In the genomic region with DNA sequence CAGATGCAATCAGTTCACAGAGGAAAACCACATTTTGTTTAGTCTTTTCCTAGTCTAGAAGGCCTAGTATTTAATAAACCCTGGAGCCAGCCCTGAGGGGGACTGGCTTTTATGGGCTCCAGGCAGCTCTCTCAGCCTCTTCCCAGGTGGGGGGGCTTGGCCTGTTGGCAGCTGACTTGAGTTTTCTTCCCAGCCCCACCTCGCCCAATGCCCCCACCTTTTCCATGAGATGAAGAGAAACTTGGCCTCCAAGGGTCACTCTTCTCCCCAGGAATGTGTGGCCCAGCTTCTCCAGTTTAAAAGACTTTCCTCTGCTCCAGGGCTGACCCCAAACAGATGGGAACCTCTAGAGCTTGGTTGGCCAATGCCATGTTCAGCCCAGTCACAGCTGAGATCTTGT, we compare ENCODE assay signal across 20 cellular contexts.
A peak's percentile ranks its signal among the peaks of the same experiment; 100 is the strongest.
DNase-seq lines count a peak whose midpoint lies in the region; ATAC-seq, FAIRE-seq and TF ChIP-seq lines count a peak whose summit lies in the region.
"Had no signal": no experiment of that assay in that cellular context is flagged by ENCODE, and none has a peak within 500 bp of the region (broad histone marks: within the 10 kb centered on the region; RNA-seq: fewer than 3 reads in every experiment).

No MANE protein-coding gene starts in this region.

- no TSS peak for BruUV-seq in Calu3 (replicated peaks; lab: Mats Ljungman, UMichigan)

- ATAC-seq in WTC11 (no peak), omental fat pad (ENCODE audit: low FRiP score) (no peak), T-helper 17 cell (no peak)
- ATAC-seq: A549, K562 had no signal

- H3K27me3 Mint-ChIP-seq in WTC11 (ENCODE audit: low read depth), result peaks cover 55% of the 10 kb centered on the region
- peaks cover 17% of the 10 kb centered on the region for H3K27me3 Mint-ChIP-seq in Calu3 (ENCODE audit: unreplicated experiment)
- H3K27me3 Mint-ChIP-seq in T-helper 17 cell, result peaks cover 61% of the 10 kb centered on the region

- H3K36me3 Mint-ChIP-seq in WTC11 (no peaks in the 10 kb centered on the region), Calu3 (ENCODE audit: insufficient read depth, unreplicated experiment) (no peaks in the 10 kb centered on the region), T-helper 17 cell (ENCODE audit: low read depth) (no peaks in the 10 kb centered on the region)
- H3K36me3 Mint-ChIP-seq: CD4-positive, alpha-beta memory T cell had no signal

- intact Hi-C loops in Calu3 (cut with micrococcal nuclease; ENCODE audit: unreplicated experiment), result no loop called here

- CTCF ChIA-PET in WTC11 (lab: Charles Lee), result interaction anchor here (0.8 to 4.7 kb wide), 4 partner anchors 9 to 48 kb away, joined by 4 to 41 read pairs (median 5); no protein-coding TSS in a partner anchor
- CTCF ChIA-PET in Calu3 (lab: Charles Lee), result no interaction called here

- H3K27ac Mint-ChIP-seq in WTC11 (no peak overlapping the region), Calu3 (ENCODE audit: unreplicated experiment) (no peak overlapping the region), T-helper 17 cell (no peak overlapping the region)
- H3K27ac Mint-ChIP-seq: HFFc6 had no signal

- no peak for FAIRE-seq in HTR-8/SVneo (lab: Jason Lieb, UNC)
- FAIRE-seq: A549, G401.6, GM12891, GM19239, H54, K562 had no signal

- peak; percentile 27 for DNase-seq in M059J (ENCODE audit: low read depth)
- DNase-seq in WTC11 (ENCODE audit: low spot score), result no peak
- peak; percentile 4 for DNase-seq in omental fat pad (ENCODE audit: low spot score)
- DNase-seq in HTR-8/SVneo (ENCODE audit: insufficient read length, low spot score), result no peak
- no peak for DNase-seq in Calu3
- DNase-seq in T-helper 17 cell, result no peak
- DNase-seq in stimulated activated CD4-positive, alpha-beta T cell treated with anti-CD3 and anti-CD28 coated beads, Interleukin-2, amount 100 ng/mL, for 48 hours, result no peak
- DNase-seq: AML-193; CD4-positive, alpha-beta memory T cell; DMS 273 treated with DMSO at 0.1 percent for 48 hours; DMS53; GM23248; HFFc6; IMR-90 had no signal

- peaks cover 55% of the 10 kb centered on the region for H3K4me1 Mint-ChIP-seq in WTC11
- no peaks in the 10 kb centered on the region for H3K4me1 Mint-ChIP-seq in Calu3 (ENCODE audit: low read depth, unreplicated experiment)
- peaks cover 6% of the 10 kb centered on the region for H3K4me1 Mint-ChIP-seq in T-helper 17 cell

- H3K9me3 Mint-ChIP-seq in WTC11 (peaks cover 7% of the 10 kb centered on the region), Calu3 (ENCODE audit: low read depth, unreplicated experiment) (no peaks in the 10 kb centered on the region)

- no peaks in the 10 kb centered on the region for H3K9me3 ChIP-seq in T-helper 17 cell (ENCODE audit: control insufficient read depth, low read length, poor library complexity, severe bottlenecking)
- H3K9me3 ChIP-seq: A549 had no signal

- POLR2A ChIA-PET in WTC11 (lab: Charles Lee), result no interaction called here

- H3K4me3 Mint-ChIP-seq in WTC11 (0 out of 2 replicates have a peak overlapping the region, but pooled peaks have one; percentile 77), Calu3 (ENCODE audit: low read depth, unreplicated experiment) (no peak overlapping the region), T-helper 17 cell (no peak overlapping the region)
- H3K4me3 Mint-ChIP-seq: CD4-positive, alpha-beta memory T cell; HFFc6 had no signal

- TF ChIP-seq CTCF in WTC11 (IDR thresholded peaks at IDR 0.05) (no peak), omental fat pad (IDR thresholded peaks at IDR 0.05) (no peak), Calu3 (IDR thresholded peaks at IDR 0.05; ENCODE audit: unreplicated experiment) (no peak)

TF ChIP-seq in WTC11, 78 proteins besides CTCF, POLR2A, EP300 and RAD21:
- TF ChIP-seq, protein P1, sequence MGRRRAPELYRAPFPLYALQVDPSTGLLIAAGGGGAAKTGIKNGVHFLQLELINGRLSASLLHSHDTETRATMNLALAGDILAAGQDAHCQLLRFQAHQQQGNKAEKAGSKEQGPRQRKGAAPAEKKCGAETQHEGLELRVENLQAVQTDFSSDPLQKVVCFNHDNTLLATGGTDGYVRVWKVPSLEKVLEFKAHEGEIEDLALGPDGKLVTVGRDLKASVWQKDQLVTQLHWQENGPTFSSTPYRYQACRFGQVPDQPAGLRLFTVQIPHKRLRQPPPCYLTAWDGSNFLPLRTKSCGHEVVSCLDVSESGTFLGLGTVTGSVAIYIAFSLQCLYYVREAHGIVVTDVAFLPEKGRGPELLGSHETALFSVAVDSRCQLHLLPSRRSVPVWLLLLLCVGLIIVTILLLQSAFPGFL (CRISPR knock-in tag; IDR thresholded peaks at IDR 0.05; ENCODE audit: borderline replicate concordance), result no peak
- TF ChIP-seq, protein P2, sequence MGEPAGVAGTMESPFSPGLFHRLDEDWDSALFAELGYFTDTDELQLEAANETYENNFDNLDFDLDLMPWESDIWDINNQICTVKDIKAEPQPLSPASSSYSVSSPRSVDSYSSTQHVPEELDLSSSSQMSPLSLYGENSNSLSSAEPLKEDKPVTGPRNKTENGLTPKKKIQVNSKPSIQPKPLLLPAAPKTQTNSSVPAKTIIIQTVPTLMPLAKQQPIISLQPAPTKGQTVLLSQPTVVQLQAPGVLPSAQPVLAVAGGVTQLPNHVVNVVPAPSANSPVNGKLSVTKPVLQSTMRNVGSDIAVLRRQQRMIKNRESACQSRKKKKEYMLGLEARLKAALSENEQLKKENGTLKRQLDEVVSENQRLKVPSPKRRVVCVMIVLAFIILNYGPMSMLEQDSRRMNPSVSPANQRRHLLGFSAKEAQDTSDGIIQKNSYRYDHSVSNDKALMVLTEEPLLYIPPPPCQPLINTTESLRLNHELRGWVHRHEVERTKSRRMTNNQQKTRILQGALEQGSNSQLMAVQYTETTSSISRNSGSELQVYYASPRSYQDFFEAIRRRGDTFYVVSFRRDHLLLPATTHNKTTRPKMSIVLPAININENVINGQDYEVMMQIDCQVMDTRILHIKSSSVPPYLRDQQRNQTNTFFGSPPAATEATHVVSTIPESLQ (CRISPR knock-in tag; IDR thresholded peaks at IDR 0.05), result no peak
- TF ChIP-seq, protein P3, sequence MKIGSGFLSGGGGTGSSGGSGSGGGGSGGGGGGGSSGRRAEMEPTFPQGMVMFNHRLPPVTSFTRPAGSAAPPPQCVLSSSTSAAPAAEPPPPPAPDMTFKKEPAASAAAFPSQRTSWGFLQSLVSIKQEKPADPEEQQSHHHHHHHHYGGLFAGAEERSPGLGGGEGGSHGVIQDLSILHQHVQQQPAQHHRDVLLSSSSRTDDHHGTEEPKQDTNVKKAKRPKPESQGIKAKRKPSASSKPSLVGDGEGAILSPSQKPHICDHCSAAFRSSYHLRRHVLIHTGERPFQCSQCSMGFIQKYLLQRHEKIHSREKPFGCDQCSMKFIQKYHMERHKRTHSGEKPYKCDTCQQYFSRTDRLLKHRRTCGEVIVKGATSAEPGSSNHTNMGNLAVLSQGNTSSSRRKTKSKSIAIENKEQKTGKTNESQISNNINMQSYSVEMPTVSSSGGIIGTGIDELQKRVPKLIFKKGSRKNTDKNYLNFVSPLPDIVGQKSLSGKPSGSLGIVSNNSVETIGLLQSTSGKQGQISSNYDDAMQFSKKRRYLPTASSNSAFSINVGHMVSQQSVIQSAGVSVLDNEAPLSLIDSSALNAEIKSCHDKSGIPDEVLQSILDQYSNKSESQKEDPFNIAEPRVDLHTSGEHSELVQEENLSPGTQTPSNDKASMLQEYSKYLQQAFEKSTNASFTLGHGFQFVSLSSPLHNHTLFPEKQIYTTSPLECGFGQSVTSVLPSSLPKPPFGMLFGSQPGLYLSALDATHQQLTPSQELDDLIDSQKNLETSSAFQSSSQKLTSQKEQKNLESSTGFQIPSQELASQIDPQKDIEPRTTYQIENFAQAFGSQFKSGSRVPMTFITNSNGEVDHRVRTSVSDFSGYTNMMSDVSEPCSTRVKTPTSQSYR (CRISPR knock-in tag; IDR thresholded peaks at IDR 0.05), result no peak
- TF ChIP-seq GABPB1 (CRISPR knock-in tag; IDR thresholded peaks at IDR 0.05) (no peak), ETV6 (CRISPR knock-in tag; IDR thresholded peaks at IDR 0.05) (no peak), ZNF138 (CRISPR knock-in tag; conservative IDR thresholded peaks at IDR 0.05) (no peak), JAZF1 (CRISPR knock-in tag; IDR thresholded peaks at IDR 0.05) (no peak), CREB1 (CRISPR knock-in tag; IDR thresholded peaks at IDR 0.05) (no peak), SP1 (CRISPR knock-in tag; conservative IDR thresholded peaks at IDR 0.05) (no peak), TP53 (CRISPR knock-in tag; IDR thresholded peaks at IDR 0.05) (no peak), GTF2I (CRISPR knock-in tag; conservative IDR thresholded peaks at IDR 0.05) (no peak), TEAD1 (CRISPR knock-in tag; IDR thresholded peaks at IDR 0.05) (no peak)
- TF ChIP-seq, protein P4, sequence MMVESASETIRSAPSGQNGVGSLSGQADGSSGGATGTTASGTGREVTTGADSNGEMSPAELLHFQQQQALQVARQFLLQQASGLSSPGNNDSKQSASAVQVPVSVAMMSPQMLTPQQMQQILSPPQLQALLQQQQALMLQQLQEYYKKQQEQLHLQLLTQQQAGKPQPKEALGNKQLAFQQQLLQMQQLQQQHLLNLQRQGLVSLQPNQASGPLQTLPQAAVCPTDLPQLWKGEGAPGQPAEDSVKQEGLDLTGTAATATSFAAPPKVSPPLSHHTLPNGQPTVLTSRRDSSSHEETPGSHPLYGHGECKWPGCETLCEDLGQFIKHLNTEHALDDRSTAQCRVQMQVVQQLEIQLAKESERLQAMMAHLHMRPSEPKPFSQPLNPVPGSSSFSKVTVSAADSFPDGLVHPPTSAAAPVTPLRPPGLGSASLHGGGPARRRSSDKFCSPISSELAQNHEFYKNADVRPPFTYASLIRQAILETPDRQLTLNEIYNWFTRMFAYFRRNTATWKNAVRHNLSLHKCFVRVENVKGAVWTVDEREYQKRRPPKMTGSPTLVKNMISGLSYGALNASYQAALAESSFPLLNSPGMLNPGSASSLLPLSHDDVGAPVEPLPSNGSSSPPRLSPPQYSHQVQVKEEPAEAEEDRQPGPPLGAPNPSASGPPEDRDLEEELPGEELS (CRISPR knock-in tag; IDR thresholded peaks at IDR 0.05), result no peak
- TF ChIP-seq, protein P5, sequence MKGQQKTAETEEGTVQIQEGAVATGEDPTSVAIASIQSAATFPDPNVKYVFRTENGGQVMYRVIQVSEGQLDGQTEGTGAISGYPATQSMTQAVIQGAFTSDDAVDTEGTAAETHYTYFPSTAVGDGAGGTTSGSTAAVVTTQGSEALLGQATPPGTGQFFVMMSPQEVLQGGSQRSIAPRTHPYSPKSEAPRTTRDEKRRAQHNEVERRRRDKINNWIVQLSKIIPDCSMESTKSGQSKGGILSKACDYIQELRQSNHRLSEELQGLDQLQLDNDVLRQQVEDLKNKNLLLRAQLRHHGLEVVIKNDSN (CRISPR knock-in tag; IDR thresholded peaks at IDR 0.05), result no peak

Comparison
In these comparisons a context has a peak if more than half of its experiments do, and no peak if none do; other contexts are left out.
1. DNase-seq: peak in M059J (single experiment) and omental fat pad (single experiment); none in WTC11 (single experiment), HTR-8/SVneo (single experiment), Calu3 (single experiment), T-helper 17 cell (0 of 3) and stimulated activated CD4-positive, alpha-beta T cell treated with anti-CD3 and anti-CD28 coated beads, Interleukin-2, amount 100 ng/mL, for 48 hours (0 of 2).